Comparison of ENCODE assay signal across 9 cellular contexts in genomic region chr1:15341634-15342375, GRCh38.
DNase-seq lines count a peak whose midpoint lies in the region; ATAC-seq and TF ChIP-seq lines count a peak whose summit lies in the region.
"Had no signal": no experiment of that assay in that cellular context is flagged by ENCODE, and none has a peak within 500 bp of the region (broad histone marks: within the 10 kb centered on the region; RNA-seq: fewer than 3 reads in every experiment).

No MANE protein-coding gene starts in this region.

- H4K20me1 ChIP-seq in hepatocyte (ENCODE audit: insufficient read depth, poor library complexity, severe bottlenecking) (no peaks in the 10 kb centered on the region), MM.1S (ENCODE audit: insufficient read depth, low read length) (no peaks in the 10 kb centered on the region)

- H3K4me3 ChIP-seq in adipocyte (ENCODE audit: low read length) (no peak overlapping the region), hepatocyte (no peak overlapping the region), MM.1S (ENCODE audit: low read length) (no peak overlapping the region)

- H3K4me2 ChIP-seq in hepatocyte (peak overlapping the region; percentile 21), MM.1S (ENCODE audit: low read depth, low read length) (no peak overlapping the region)

- H3F3A ChIP-seq in MM.1S (ENCODE audit: insufficient read depth, low read length) = no peaks in the 10 kb centered on the region

- H3K27ac ChIP-seq in hepatocyte (peak overlapping the region; percentile 67), MM.1S (ENCODE audit: low read length) (no peak overlapping the region)

- peak; percentile 30 for DNase-seq in AG08396 (ENCODE audit: low spot score)
- DNase-seq in HT-29 (ENCODE audit: low spot score) = peak; percentile 69
- peak; percentile 79 for DNase-seq in adipocyte (ENCODE audit: low read depth)
- peak; percentile 63 for DNase-seq in hepatocyte (ENCODE audit: low spot score)
- DNase-seq in MM.1S = no peak
- DNase-seq in GM10266 (ENCODE audit: extremely low spot score) = no peak
- DNase-seq in G401 (ENCODE audit: low spot score) = no peak
- DNase-seq: DMS79 had no signal

- H2AFZ ChIP-seq in hepatocyte (no peak overlapping the region), MM.1S (ENCODE audit: low read length) (no peak overlapping the region)

- H3K79me2 ChIP-seq in hepatocyte = no peaks in the 10 kb centered on the region
- no peaks in the 10 kb centered on the region for H3K79me2 ChIP-seq in MM.1S (ENCODE audit: low read length)

- WGBS in hepatocyte (ENCODE audit: low lambda C conversion rate, missing lambda C conversion rate) = 49% methylated on average over 12 of the region's 12 CpGs

- H3K4me1 ChIP-seq in adipocyte (ENCODE audit: control insufficient read depth, insufficient read depth, low read length) = peaks cover 15% of the 10 kb centered on the region
- H3K4me1 ChIP-seq in hepatocyte (ENCODE audit: insufficient read depth) = no peaks in the 10 kb centered on the region
- H3K4me1 ChIP-seq in MM.1S (ENCODE audit: low read length) = no peaks in the 10 kb centered on the region

- in situ Hi-C loops in G401 (cut with HindIII; ENCODE audit: low sequenced_read_pairs) = no loop called here

- TF ChIP-seq CTCF in hepatocyte (IDR thresholded peaks at IDR 0.05; ENCODE audit: poor library complexity) = no peak
- no peak for TF ChIP-seq CTCF in MM.1S (IDR thresholded peaks at IDR 0.05; ENCODE audit: low read length)
- TF ChIP-seq CTCF in GM10266 (IDR thresholded peaks at IDR 0.05; ENCODE audit: control insufficient read depth, insufficient read depth, low read depth, missing control alignments) = no peak

- no peaks in the 10 kb centered on the region for H3K27me3 ChIP-seq in adipocyte (replicated peaks; ENCODE audit: control insufficient read depth, insufficient read depth, low read length)
- H3K27me3 ChIP-seq in hepatocyte = no peaks in the 10 kb centered on the region
- 0 out of 2 replicates have a peak, but pooled peaks cover 3% of the 10 kb centered on the region for H3K27me3 ChIP-seq in MM.1S (replicated peaks; ENCODE audit: insufficient read depth, low read length)

- H3K36me3 ChIP-seq in adipocyte (ENCODE audit: control insufficient read depth, insufficient read depth, low read length, severe bottlenecking) (no peaks in the 10 kb centered on the region), hepatocyte (replicated peaks; ENCODE audit: insufficient read depth, low read depth) (no peaks in the 10 kb centered on the region), MM.1S (replicated peaks; ENCODE audit: insufficient read depth, low read length) (no peaks in the 10 kb centered on the region)

- H3K9me3 ChIP-seq in adipocyte (ENCODE audit: control insufficient read depth, low read length) = peaks cover 3% of the 10 kb centered on the region
- no peaks in the 10 kb centered on the region for H3K9me3 ChIP-seq in hepatocyte (ENCODE audit: low read depth)
- H3K9me3 ChIP-seq in MM.1S (replicated peaks; ENCODE audit: insufficient read depth, low read length) = no peaks in the 10 kb centered on the region

- no peak for ATAC-seq in HG03196 (IDR thresholded peaks at IDR 0.05; ENCODE audit: unreplicated experiment)

- no peaks in the 10 kb centered on the region for H3K9me2 ChIP-seq in hepatocyte (replicated peaks; ENCODE audit: insufficient read depth)
- no peaks in the 10 kb centered on the region for H3K9me2 ChIP-seq in MM.1S (replicated peaks; ENCODE audit: insufficient read depth, low read length)

- H3K9ac ChIP-seq in adipocyte (ENCODE audit: low read length) (no peak overlapping the region), MM.1S (ENCODE audit: low read length) (no peak overlapping the region)

Comparison
In these comparisons a context has a peak if more than half of its experiments do, and no peak if none do; other contexts are left out.
1. DNase-seq: peak in AG08396 (single experiment), HT-29 (single experiment), adipocyte (single experiment) and hepatocyte (single experiment); none in MM.1S (single experiment), GM10266 (single experiment) and G401 (single experiment).